In the genomic region with DNA sequence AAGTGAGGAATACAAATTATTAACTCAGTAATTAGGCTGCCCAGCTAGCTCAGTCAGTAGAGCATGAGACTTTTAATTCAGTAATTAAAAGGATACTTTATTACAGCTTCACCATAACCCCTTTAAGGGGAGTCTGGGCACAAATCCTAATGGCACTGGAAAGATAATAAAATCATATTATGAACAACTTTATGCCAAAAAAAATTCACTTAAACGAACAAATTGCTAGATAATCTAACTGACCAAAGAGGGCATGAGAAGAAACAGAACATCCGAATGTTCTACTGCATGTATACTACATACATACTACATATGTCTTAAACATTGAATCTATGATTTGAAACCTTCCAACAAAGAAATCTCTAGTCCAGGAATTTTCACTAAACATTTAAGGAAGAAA, we compare ENCODE assay signal across 32 cellular contexts.
"Had no signal": no experiment of that assay in that cellular context is flagged by ENCODE, and none has a peak within 500 bp of the region (broad histone marks: within the 10 kb centered on the region; RNA-seq: fewer than 3 reads in every experiment).

No MANE protein-coding gene starts in this region.

- DNase-seq: activated effector memory CD4-positive, alpha-beta T cell treated with anti-CD3 and anti-CD28 coated beads, Interleukin-2, amount 50 U/mL, for 16 hours; activated effector memory CD4-positive, alpha-beta T cell treated with Interleukin-2 at 50 U/mL for 16 hours; activated gamma-delta T cell; activated gamma-delta T cell treated with Interleukin-2 at 50 U/mL for 16 hours; activated naive CD4-positive, alpha-beta T cell; activated naive CD4-positive, alpha-beta T cell treated with anti-CD3 and anti-CD28 coated beads for 36 hours; activated naive CD4-positive, alpha-beta T cell treated with anti-CD3 and anti-CD28 coated beads, Interleukin-2, amount 10 ng/mL, durations not matched to agents 7 days and 5 days; activated naive CD4-positive, alpha-beta T cell treated with anti-CD3 and anti-CD28 coated beads, Interleukin-2, amount 50 U/mL, for 16 hours; activated naive CD4-positive, alpha-beta T cell treated with Interleukin-2 at 50 U/mL for 16 hours; activated naive CD8-positive, alpha-beta T cell treated with anti-CD3 and anti-CD28 coated beads for 36 hours; activated naive CD8-positive, alpha-beta T cell treated with anti-CD3 and anti-CD28 coated beads, Interleukin-2, amount 10 ng/mL, durations not matched to agents 7 days and 5 days; activated naive CD8-positive, alpha-beta T cell treated with anti-CD3 and anti-CD28 coated beads, Interleukin-2, amount 50 U/mL, for 24 hours; activated T-cell treated with anti-CD3 and anti-CD28 coated beads, Interleukin-2, amount 50 U/mL, for 1 hour; activated T-cell treated with anti-CD3 and anti-CD28 coated beads, Interleukin-2, amount 50 U/mL, for 24 hours; activated T-cell treated with anti-CD3 and anti-CD28 coated beads, Interleukin-2, amount 50 U/mL, for 4 hours; activated T-cell treated with anti-CD3 and anti-CD28 coated beads, Interleukin-2, amount 50 U/mL, for 48 hours; activated T-cell treated with anti-CD3 and anti-CD28 coated beads, Interleukin-2, amount 50 U/mL, for 72 hours; adrenal gland; amniotic stem cell; amygdala; anterior cingulate cortex; aorta; body of pancreas; brain microvascular endothelial cell; caudate nucleus; central memory CD4-positive, alpha-beta T cell; cerebellar nuclear complex had no signal

- H3K36me3 ChIP-seq: adrenal gland, ascending aorta, brain microvascular endothelial cell, breast epithelium, cardiac muscle cell had no signal

- H3K4me1 ChIP-seq: adrenal gland, ascending aorta, body of pancreas, breast epithelium had no signal

- H3K4me3 ChIP-seq: adrenal gland, ascending aorta, body of pancreas, breast epithelium, cardiac muscle cell had no signal

- ATAC-seq: activated naive CD4-positive, alpha-beta T cell treated with anti-CD3 and anti-CD28 coated beads, Interleukin-2, amount 50 U/mL, for 72 hours; activated naive CD8-positive, alpha-beta T cell treated with anti-CD3 and anti-CD28 coated beads, Interleukin-2, amount 50 U/mL, for 24 hours; activated T-cell treated with anti-CD3 and anti-CD28 coated beads, Interleukin-2, amount 50 U/mL, for 4 hours; activated T-cell treated with anti-CD3 and anti-CD28 coated beads, Interleukin-2, amount 50 U/mL, for 72 hours; activated T-helper 17 cell treated with anti-CD3 and anti-CD28 coated beads, Interleukin-2, amount 50 U/mL, for 72 hours; body of pancreas had no signal

- H3K27ac ChIP-seq: adrenal gland, ascending aorta, body of pancreas, brain microvascular endothelial cell, breast epithelium, cardiac muscle cell had no signal

- H3K27me3 ChIP-seq: adrenal gland, ascending aorta, body of pancreas, brain microvascular endothelial cell, breast epithelium, cardiac muscle cell had no signal

- H3K9me3 ChIP-seq: adrenal gland, ascending aorta, body of pancreas, breast epithelium had no signal
